19 cellular contexts compared by ENCODE assay signal in the genomic region with DNA sequence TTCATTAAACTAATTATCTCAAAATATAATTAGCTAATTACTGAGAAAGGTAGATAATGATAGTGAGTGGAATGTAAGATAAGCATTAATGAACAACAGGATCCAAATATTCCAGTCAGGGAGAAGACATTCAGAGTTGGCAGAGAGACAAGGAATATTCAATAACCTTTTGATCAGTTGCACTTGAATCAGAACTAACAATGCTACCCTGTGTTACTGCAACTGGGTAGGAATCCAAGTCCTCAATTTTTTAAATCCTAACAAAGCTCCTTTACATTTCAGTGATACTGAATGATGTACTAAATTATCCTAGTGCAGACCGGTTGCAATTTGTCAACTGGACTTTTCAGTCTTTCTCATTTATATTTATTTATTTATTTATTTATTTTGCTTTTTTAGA.
DNase-seq lines count a peak whose midpoint lies in the region; ATAC-seq and TF ChIP-seq lines count a peak whose summit lies in the region.
"Had no signal": no experiment of that assay in that cellular context is flagged by ENCODE, and none has a peak within 500 bp of the region (broad histone marks: within the 10 kb centered on the region; RNA-seq: fewer than 3 reads in every experiment).

No MANE protein-coding gene starts in this region.

- POLR2A ChIA-PET in SK-N-SH (lab: Yijun Ruan, JAX) = no interaction called here

- H3K9me3 ChIP-seq in SK-N-SH = no peaks in the 10 kb centered on the region
- H3K9me3 ChIP-seq: Caco-2 had no signal

- TF ChIP-seq RAD21 in SK-N-SH (IDR thresholded peaks at IDR 0.05; ENCODE audit: low read length) = no peak

- DNase-seq in SK-N-SH (no peak), epidermal melanocyte (ENCODE audit: insufficient read length, low spot score) (peak; percentile 52), medulla oblongata (ENCODE audit: extremely low spot score) (peak; percentile 5), superior temporal gyrus (ENCODE audit: extremely low spot score) (peak; percentile 38), midbrain (lab: John Stamatoyannopoulos, UW) (no peak), SHP77 treated with DMSO at 0.1 percent for 48 hours (lab: John Stamatoyannopoulos, UW) (no peak)
- DNase-seq: AML-193; C1 segment of cervical spinal cord; Caco-2; CD4-positive, alpha-beta memory T cell; DMS153; DND-41; GM23248; H7; HCEC 1CT had no signal

- H3K79me2 ChIP-seq in SK-N-SH (ENCODE audit: insufficient read depth) = no peaks in the 10 kb centered on the region

- no peaks in the 10 kb centered on the region for H3K27me3 ChIP-seq in SK-N-SH (ENCODE audit: insufficient read depth)

- no peak for TF ChIP-seq CTCF in SK-N-SH (IDR thresholded peaks at IDR 0.05)

- H2AFZ ChIP-seq in SK-N-SH (ENCODE audit: low read depth) = no peak overlapping the region
- H2AFZ ChIP-seq: GM23248 had no signal

- H4K20me1 ChIP-seq in SK-N-SH (ENCODE audit: insufficient read depth) = no peaks in the 10 kb centered on the region

- H3K4me2 ChIP-seq in SK-N-SH = no peak overlapping the region

- CTCF ChIA-PET in SK-N-SH (lab: Yijun Ruan, JAX) = no interaction called here

- H3K4me3 ChIP-seq in SK-N-SH (ENCODE audit: low read depth in 2 of 2, low read length in 1 of 2) = no peak overlapping the region
- H3K4me3 ChIP-seq: GM12878, GM23248 had no signal

- no peaks in the 10 kb centered on the region for H3K36me3 ChIP-seq in SK-N-SH (replicated peaks in 1 of 2; ENCODE audit: control insufficient read depth in 1 of 2, insufficient read depth in 2 of 2, low read length in 1 of 2)

- H3K4me1 ChIP-seq in SK-N-SH (ENCODE audit: control insufficient read depth in 1 of 2, insufficient read depth in 2 of 2, low read depth in 1 of 2, low read length in 1 of 2) = no peaks in the 10 kb centered on the region
- H3K4me1 ChIP-seq: Caco-2 had no signal

- H3K27ac ChIP-seq in SK-N-SH (ENCODE audit: low read depth in 2 of 2, low read length in 1 of 2) = no peak overlapping the region
- H3K27ac ChIP-seq: 22Rv1, GM23248 had no signal

- 84% methylated on average over 1 of the region's 1 CpG for WGBS in SK-N-SH (ENCODE audit: low lambda C conversion rate)

- no peaks in the 10 kb centered on the region for H3K9me2 ChIP-seq in SK-N-SH

- H3F3A ChIP-seq in SK-N-SH (replicated peaks; ENCODE audit: insufficient read depth) = no peaks in the 10 kb centered on the region

- H3K9ac ChIP-seq in SK-N-SH = no peak overlapping the region
- H3K9ac ChIP-seq: GM23248 had no signal

- ATAC-seq in SK-N-SH treated with all-trans-retinoic acid at 6 μM for 48 hours (no peak), HG02885 (IDR thresholded peaks at IDR 0.05; ENCODE audit: poor library complexity, unreplicated experiment) (no peak)
- ATAC-seq: GM12878 had no signal

- no peak for TF ChIP-seq EP300 in SK-N-SH (IDR thresholded peaks at IDR 0.05; ENCODE audit: borderline replicate concordance in 1 of 2, low read depth in 1 of 2, low read length in 1 of 2)

TF ChIP-seq in SK-N-SH treated with all-trans-retinoic acid at 6 μM for 48 hours, 23 proteins besides CTCF, POLR2A, EP300 and RAD21:
- TF ChIP-seq ISL1 (CRISPR knock-in tag; IDR thresholded peaks at IDR 0.05) = peak; percentile 72
- TF ChIP-seq TCF4 (CRISPR knock-in tag; IDR thresholded peaks at IDR 0.05; ENCODE audit: borderline replicate concordance) = no peak

TF ChIP-seq in SK-N-SH, 30 proteins besides CTCF, POLR2A, EP300 and RAD21:
- no peak for TF ChIP-seq SIN3A (IDR thresholded peaks at IDR 0.05; ENCODE audit: borderline replicate concordance, low read depth, low read length)
- no peak for TF ChIP-seq JUND (IDR thresholded peaks at IDR 0.05)
- TF ChIP-seq EZH2phosphoT487 (IDR thresholded peaks at IDR 0.05; ENCODE audit: borderline replicate concordance, low read depth) = no peak
- TF ChIP-seq GATA2 (CRISPR knock-in tag; IDR thresholded peaks at IDR 0.05) = no peak
- TF ChIP-seq, protein P1, sequence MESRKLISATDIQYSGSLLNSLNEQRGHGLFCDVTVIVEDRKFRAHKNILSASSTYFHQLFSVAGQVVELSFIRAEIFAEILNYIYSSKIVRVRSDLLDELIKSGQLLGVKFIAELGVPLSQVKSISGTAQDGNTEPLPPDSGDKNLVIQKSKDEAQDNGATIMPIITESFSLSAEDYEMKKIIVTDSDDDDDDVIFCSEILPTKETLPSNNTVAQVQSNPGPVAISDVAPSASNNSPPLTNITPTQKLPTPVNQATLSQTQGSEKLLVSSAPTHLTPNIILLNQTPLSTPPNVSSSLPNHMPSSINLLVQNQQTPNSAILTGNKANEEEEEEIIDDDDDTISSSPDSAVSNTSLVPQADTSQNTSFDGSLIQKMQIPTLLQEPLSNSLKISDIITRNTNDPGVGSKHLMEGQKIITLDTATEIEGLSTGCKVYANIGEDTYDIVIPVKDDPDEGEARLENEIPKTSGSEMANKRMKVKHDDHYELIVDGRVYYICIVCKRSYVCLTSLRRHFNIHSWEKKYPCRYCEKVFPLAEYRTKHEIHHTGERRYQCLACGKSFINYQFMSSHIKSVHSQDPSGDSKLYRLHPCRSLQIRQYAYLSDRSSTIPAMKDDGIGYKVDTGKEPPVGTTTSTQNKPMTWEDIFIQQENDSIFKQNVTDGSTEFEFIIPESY (IDR thresholded peaks at IDR 0.05; ENCODE audit: borderline replicate concordance, low read depth) = no peak
- TF ChIP-seq MEF2A (IDR thresholded peaks at IDR 0.05; ENCODE audit: borderline replicate concordance, low read depth) = no peak
- TF ChIP-seq RXRA (IDR thresholded peaks at IDR 0.05; ENCODE audit: borderline replicate concordance, low read depth) = no peak
- TF ChIP-seq YY1 (IDR thresholded peaks at IDR 0.05; ENCODE audit: low read depth) = no peak
- TF ChIP-seq, protein P2, sequence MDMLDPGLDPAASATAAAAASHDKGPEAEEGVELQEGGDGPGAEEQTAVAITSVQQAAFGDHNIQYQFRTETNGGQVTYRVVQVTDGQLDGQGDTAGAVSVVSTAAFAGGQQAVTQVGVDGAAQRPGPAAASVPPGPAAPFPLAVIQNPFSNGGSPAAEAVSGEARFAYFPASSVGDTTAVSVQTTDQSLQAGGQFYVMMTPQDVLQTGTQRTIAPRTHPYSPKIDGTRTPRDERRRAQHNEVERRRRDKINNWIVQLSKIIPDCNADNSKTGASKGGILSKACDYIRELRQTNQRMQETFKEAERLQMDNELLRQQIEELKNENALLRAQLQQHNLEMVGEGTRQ (IDR thresholded peaks at IDR 0.05; ENCODE audit: borderline replicate concordance, low read depth, low read length) = no peak
- TF ChIP-seq SMC3 (IDR thresholded peaks at IDR 0.05; ENCODE audit: low read depth, low read length) = no peak
- no peak for TF ChIP-seq POLR2AphosphoS5 (IDR thresholded peaks at IDR 0.05; ENCODE audit: low read depth, low read length)
- TF ChIP-seq, protein P3, sequence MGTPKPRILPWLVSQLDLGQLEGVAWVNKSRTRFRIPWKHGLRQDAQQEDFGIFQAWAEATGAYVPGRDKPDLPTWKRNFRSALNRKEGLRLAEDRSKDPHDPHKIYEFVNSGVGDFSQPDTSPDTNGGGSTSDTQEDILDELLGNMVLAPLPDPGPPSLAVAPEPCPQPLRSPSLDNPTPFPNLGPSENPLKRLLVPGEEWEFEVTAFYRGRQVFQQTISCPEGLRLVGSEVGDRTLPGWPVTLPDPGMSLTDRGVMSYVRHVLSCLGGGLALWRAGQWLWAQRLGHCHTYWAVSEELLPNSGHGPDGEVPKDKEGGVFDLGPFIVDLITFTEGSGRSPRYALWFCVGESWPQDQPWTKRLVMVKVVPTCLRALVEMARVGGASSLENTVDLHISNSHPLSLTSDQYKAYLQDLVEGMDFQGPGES (IDR thresholded peaks at IDR 0.05; ENCODE audit: low read depth, low read length) = no peak
- TF ChIP-seq CHD2 (IDR thresholded peaks at IDR 0.05; ENCODE audit: low read length, partially characterized antibody) = no peak
- TF ChIP-seq ELF1 (IDR thresholded peaks at IDR 0.05) = no peak
- no peak for TF ChIP-seq FOXJ3 (CRISPR knock-in tag; IDR thresholded peaks at IDR 0.05)
- TF ChIP-seq, protein P4, sequence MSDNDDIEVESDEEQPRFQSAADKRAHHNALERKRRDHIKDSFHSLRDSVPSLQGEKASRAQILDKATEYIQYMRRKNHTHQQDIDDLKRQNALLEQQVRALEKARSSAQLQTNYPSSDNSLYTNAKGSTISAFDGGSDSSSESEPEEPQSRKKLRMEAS (IDR thresholded peaks at IDR 0.05; ENCODE audit: low read depth) = no peak
- TF ChIP-seq TEAD4 (IDR thresholded peaks at IDR 0.05; ENCODE audit: borderline replicate concordance, insufficient read depth) = no peak
TF ChIP-seq in SK-N-SH: peak in this region for 0.

Comparison
In these comparisons a context has a peak if more than half of its experiments do, and no peak if none do; other contexts are left out.
1. DNase-seq: peak in epidermal melanocyte (single experiment), medulla oblongata (single experiment) and superior temporal gyrus (single experiment); none in SK-N-SH (single experiment), midbrain (single experiment) and SHP77 treated with DMSO at 0.1 percent for 48 hours (single experiment).